15 cellular contexts compared by ENCODE assay signal in the genomic region with DNA sequence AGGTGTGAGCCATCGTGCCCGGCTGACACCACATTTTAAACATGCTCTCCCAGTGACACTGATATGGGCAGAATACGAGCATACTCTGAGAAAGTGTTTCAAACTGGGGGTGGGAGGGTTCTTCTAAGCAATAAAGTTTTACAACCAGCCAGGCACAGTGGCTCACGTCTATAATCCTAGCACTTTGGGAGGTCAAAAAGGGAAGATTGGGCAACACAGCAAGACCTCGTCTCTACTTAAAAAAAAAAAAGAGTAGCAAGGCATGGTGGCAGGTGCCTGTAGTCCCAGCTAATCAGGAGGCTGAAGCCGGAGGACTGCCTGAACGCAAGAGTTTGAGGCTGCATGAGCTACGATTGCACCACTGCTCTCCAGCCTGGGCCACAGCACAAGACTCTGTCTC. TPM values are rescaled to one million over a fixed set of nuclear protein-coding genes. Genes with fewer than 3 reads are reported as not detected.
DNase-seq lines count a peak whose midpoint lies in the region; ATAC-seq and TF ChIP-seq lines count a peak whose summit lies in the region.
"Had no signal": no experiment of that assay in that cellular context is flagged by ENCODE, and none has a peak within 500 bp of the region (broad histone marks: within the 10 kb centered on the region; RNA-seq: fewer than 3 reads in every experiment).

No MANE protein-coding gene starts in this region.

- H3K27ac ChIP-seq in CD4-positive, CD25-positive, alpha-beta regulatory T cell (ENCODE audit: insufficient read depth, low read length, poor library complexity, severe bottlenecking), result no peak overlapping the region
- H3K27ac ChIP-seq in esophagus muscularis mucosa (replicated peaks in 1 of 4), result peak overlapping the region in 1 of 4 donors; percentile 92
- H3K27ac ChIP-seq: adrenal gland had no signal

- TF ChIP-seq CTCF in Caco-2 (IDR thresholded peaks at IDR 0.05; ENCODE audit: insufficient read depth in 1 of 2, low read depth in 1 of 2, low read length in 1 of 2, severe bottlenecking in 1 of 2, unreplicated experiment in 1 of 2) (no peak), esophagus muscularis mucosa (IDR thresholded peaks at IDR 0.05) (no peak)

- no peaks in the 10 kb centered on the region for H3K9me3 ChIP-seq in CD4-positive, CD25-positive, alpha-beta regulatory T cell (ENCODE audit: control insufficient read depth in 2 of 2, low read length in 2 of 2)
- H3K9me3 ChIP-seq in Caco-2 (no peaks in the 10 kb centered on the region), esophagus muscularis mucosa (no peaks in the 10 kb centered on the region)
- H3K9me3 ChIP-seq: adrenal gland, stomach had no signal

- H3K27me3 ChIP-seq in CD4-positive, CD25-positive, alpha-beta regulatory T cell (ENCODE audit: control insufficient read depth, insufficient read depth, low read length), result no peaks in the 10 kb centered on the region
- H3K27me3 ChIP-seq in Caco-2 (replicated peaks; ENCODE audit: control insufficient read depth, insufficient read depth, low read length) (no peaks in the 10 kb centered on the region), esophagus muscularis mucosa (no peaks in the 10 kb centered on the region)
- H3K27me3 ChIP-seq: adrenal gland, stomach had no signal

- no TSS peak for BruUV-seq in Caco-2 (replicated peaks; lab: Mats Ljungman, UMichigan)

- no peaks in the 10 kb centered on the region for H3K27me3 Mint-ChIP-seq in CD4-positive, CD25-positive, alpha-beta regulatory T cell
- H3K27me3 Mint-ChIP-seq in Caco-2 (ENCODE audit: insufficient read depth, unreplicated experiment) (no peaks in the 10 kb centered on the region), naive B cell (no peaks in the 10 kb centered on the region)
- no peaks in the 10 kb centered on the region for H3K27me3 Mint-ChIP-seq in activated T-helper 17 cell treated with anti-CD3 and anti-CD28 coated beads, Interleukin-2, amount 50 U/mL, for 72 hours

- TF ChIP-seq POLR2A in esophagus muscularis mucosa (IDR thresholded peaks at IDR 0.05; ENCODE audit: low read depth), result no peak

- H3K4me1 Mint-ChIP-seq in CD4-positive, CD25-positive, alpha-beta regulatory T cell, result peaks cover 11 to 50% (median 18%) of the 10 kb centered on the region in 4 donors
- H3K4me1 Mint-ChIP-seq in Caco-2 (ENCODE audit: low read depth, unreplicated experiment) (peaks cover 7% of the 10 kb centered on the region), naive B cell (peaks cover 21 to 46% (median 31%) of the 10 kb centered on the region in 3 donors)
- H3K4me1 Mint-ChIP-seq in activated T-helper 17 cell treated with anti-CD3 and anti-CD28 coated beads, Interleukin-2, amount 50 U/mL, for 72 hours, result peaks cover 11% of the 10 kb centered on the region

- H3K4me1 ChIP-seq in CD4-positive, CD25-positive, alpha-beta regulatory T cell (ENCODE audit: control insufficient read depth, insufficient read depth, low read length, poor library complexity, severe bottlenecking), result peaks cover 29% of the 10 kb centered on the region
- peaks cover 21% of the 10 kb centered on the region for H3K4me1 ChIP-seq in Caco-2
- H3K4me1 ChIP-seq in esophagus muscularis mucosa, result peaks cover 26 to 41% (median 31%) of the 10 kb centered on the region in 4 donors

- DNase-seq in CD4-positive, CD25-positive, alpha-beta regulatory T cell, result no peak
- no peak for DNase-seq in Caco-2
- no peak for DNase-seq in naive B cell
- DNase-seq in iPS-NIHi11 (ENCODE audit: low spot score), result no peak
- no peak for DNase-seq in NCI-H1930 (lab: John Stamatoyannopoulos, UW)
- no peak for DNase-seq in esophagus muscularis mucosa (ENCODE audit: extremely low spot score)
- DNase-seq: adrenal gland, KG1, NCI-H1694, NCI-H524, PC-3, stomach, SW 1271 had no signal

- POLR2A ChIA-PET in Caco-2 (lab: Charles Lee), result no interaction called here

- no peaks in the 10 kb centered on the region for H3K9me3 Mint-ChIP-seq in CD4-positive, CD25-positive, alpha-beta regulatory T cell
- H3K9me3 Mint-ChIP-seq in Caco-2 (ENCODE audit: unreplicated experiment) (no peaks in the 10 kb centered on the region), naive B cell (no peaks in the 10 kb centered on the region)
- H3K9me3 Mint-ChIP-seq in activated T-helper 17 cell treated with anti-CD3 and anti-CD28 coated beads, Interleukin-2, amount 50 U/mL, for 72 hours, result no peaks in the 10 kb centered on the region

- peaks cover 6% of the 10 kb centered on the region for H3K36me3 Mint-ChIP-seq in CD4-positive, CD25-positive, alpha-beta regulatory T cell
- H3K36me3 Mint-ChIP-seq in Caco-2 (ENCODE audit: insufficient read depth, unreplicated experiment) (peaks cover 69% of the 10 kb centered on the region), naive B cell (peaks cover 0 to 6% of the 10 kb centered on the region in 2 donors)
- H3K36me3 Mint-ChIP-seq in activated T-helper 17 cell treated with anti-CD3 and anti-CD28 coated beads, Interleukin-2, amount 50 U/mL, for 72 hours (ENCODE audit: low read depth), result peaks cover 63% of the 10 kb centered on the region

- H3K36me3 ChIP-seq in CD4-positive, CD25-positive, alpha-beta regulatory T cell (ENCODE audit: control insufficient read depth, insufficient read depth, low read length), result peaks cover 14% of the 10 kb centered on the region
- H3K36me3 ChIP-seq in Caco-2 (ENCODE audit: control insufficient read depth, insufficient read depth, low read length) (peaks cover 6% of the 10 kb centered on the region), esophagus muscularis mucosa (peaks cover 16 to 53% (median 46%) of the 10 kb centered on the region in 4 donors)

- intact Hi-C loops in Caco-2 (cut with micrococcal nuclease; ENCODE audit: unreplicated experiment), result no loop called here
- intact Hi-C loops in esophagus muscularis mucosa (cut with DNase I), result no loop called here

- TF ChIP-seq EP300 in esophagus muscularis mucosa (IDR thresholded peaks at IDR 0.05), result no peak

- CTCF ChIA-PET in Caco-2 (lab: Charles Lee), result no interaction called here

- peak overlapping the region; percentile 17 to 63 (median 59) for H3K27ac Mint-ChIP-seq in CD4-positive, CD25-positive, alpha-beta regulatory T cell
- H3K27ac Mint-ChIP-seq in Caco-2 (ENCODE audit: unreplicated experiment) (no peak overlapping the region), naive B cell (peak overlapping the region in 2 of 6 donors; percentile 49 to 93)
- H3K27ac Mint-ChIP-seq in activated T-helper 17 cell treated with anti-CD3 and anti-CD28 coated beads, Interleukin-2, amount 50 U/mL, for 72 hours, result no peak overlapping the region

- peak overlapping the region in 3 of 4 donors; percentile 41 to 95 (median 61) for H3K4me3 Mint-ChIP-seq in CD4-positive, CD25-positive, alpha-beta regulatory T cell
- H3K4me3 Mint-ChIP-seq in Caco-2 (ENCODE audit: unreplicated experiment), result peak overlapping the region; percentile 1
- peak overlapping the region; percentile 100 for H3K4me3 Mint-ChIP-seq in activated T-helper 17 cell treated with anti-CD3 and anti-CD28 coated beads, Interleukin-2, amount 50 U/mL, for 72 hours
- H3K4me3 Mint-ChIP-seq in naive B cell, result peak overlapping the region in 6 of 8 donors; percentile 26 to 93 (median 62)

- no peak for ATAC-seq in CD4-positive, CD25-positive, alpha-beta regulatory T cell (ENCODE audit: low read depth in 2 of 2)
- ATAC-seq in activated T-helper 17 cell treated with anti-CD3 and anti-CD28 coated beads, Interleukin-2, amount 50 U/mL, for 72 hours (replicated peaks), result no peak
- no peak for ATAC-seq in naive B cell (ENCODE audit: low read depth in 2 of 2)
- ATAC-seq: PC-3, sciatic nerve had no signal

- H3K4me3 ChIP-seq in CD4-positive, CD25-positive, alpha-beta regulatory T cell (ENCODE audit: low read depth, low read length), result no peak overlapping the region
- H3K4me3 ChIP-seq in Caco-2 (ENCODE audit: low read depth, low read length) (no peak overlapping the region), esophagus muscularis mucosa (no peak overlapping the region)

- 79% methylated on average over 8 of the region's 8 CpGs for WGBS in esophagus muscularis mucosa

RNA-seq across cellular contexts. Expression of gene GANAB, which starts 2.2 kb away (rescaled TPM):
- total RNA-seq in CD4-positive, CD25-positive, alpha-beta regulatory T cell, result 169 TPM
- 100 to 1,000 TPM; 128 to 138 (median 135) TPM for polyA plus RNA-seq in CD4-positive, CD25-positive, alpha-beta regulatory T cell
- total RNA-seq in Caco-2 (2022) (414 and 442 TPM in 2 replicates), esophagus muscularis mucosa (100 to 1,000 TPM in 2 of 4 donors, 10 to 100 TPM in 2; 77.7 to 129 (median 111) TPM)
- total RNA-seq in activated T-helper 17 cell treated with anti-CD3 and anti-CD28 coated beads, Interleukin-2, amount 50 U/mL, for 72 hours, result 100 to 1,000 TPM; 226 to 266 TPM
- polyA plus RNA-seq in naive B cell (ENCODE audit: low read depth in 6 of 6), result 100 to 1,000 TPM; 140 to 158 (median 149) TPM

RNA-seq across cellular contexts. Expression of gene INTS5, which starts 8.9 kb away (rescaled TPM):
- total RNA-seq in CD4-positive, CD25-positive, alpha-beta regulatory T cell, result 11.7 TPM
- 10 to 100 TPM; 33.2 to 49.9 (median 39.2) TPM for polyA plus RNA-seq in CD4-positive, CD25-positive, alpha-beta regulatory T cell
- 22.2 TPM in 2 replicates for total RNA-seq in Caco-2 (2022)
- total RNA-seq in activated T-helper 17 cell treated with anti-CD3 and anti-CD28 coated beads, Interleukin-2, amount 50 U/mL, for 72 hours, result 10 to 100 TPM; 26.5 to 27.8 TPM
- 10 to 100 TPM; 18.3 to 40.1 (median 28.7) TPM for polyA plus RNA-seq in naive B cell (ENCODE audit: low read depth in 6 of 6)
- total RNA-seq in esophagus muscularis mucosa, result 10 to 100 TPM in 3 of 4 donors, 1 to 10 TPM in 1; 9.6 to 22.7 (median 21.7) TPM

RNA-seq across cellular contexts. Expression of gene C11orf98, which starts 20.8 kb away (rescaled TPM):
- total RNA-seq in CD4-positive, CD25-positive, alpha-beta regulatory T cell, result 30.5 TPM
- 100 to 1,000 TPM; 118 to 149 (median 137) TPM for polyA plus RNA-seq in CD4-positive, CD25-positive, alpha-beta regulatory T cell
- total RNA-seq in Caco-2 (2022) (115 and 123 TPM in 2 replicates), esophagus muscularis mucosa (10 to 100 TPM; 23.7 to 38.0 (median 33.0) TPM)
- 10 to 100 TPM; 65.0 to 89.6 TPM for total RNA-seq in activated T-helper 17 cell treated with anti-CD3 and anti-CD28 coated beads, Interleukin-2, amount 50 U/mL, for 72 hours
- 10 to 100 TPM; 37.9 to 89.1 (median 77.2) TPM for polyA plus RNA-seq in naive B cell (ENCODE audit: low read depth in 6 of 6)

RNA-seq across cellular contexts. Expression of gene CSKMT, which starts 20.9 kb away (rescaled TPM):
- total RNA-seq in CD4-positive, CD25-positive, alpha-beta regulatory T cell, result 12.3 TPM
- 1 to 10 TPM; 1.9 to 3.8 (median 2.7) TPM for polyA plus RNA-seq in CD4-positive, CD25-positive, alpha-beta regulatory T cell
- total RNA-seq in Caco-2 (2022) (38.2 and 40.1 TPM in 2 replicates), esophagus muscularis mucosa (1 to 10 TPM; 2.9 to 4.9 (median 3.1) TPM)
- total RNA-seq in activated T-helper 17 cell treated with anti-CD3 and anti-CD28 coated beads, Interleukin-2, amount 50 U/mL, for 72 hours, result 10 to 100 TPM; 23.6 TPM
- 1 to 10 TPM; 2.1 to 8.4 (median 4.8) TPM for polyA plus RNA-seq in naive B cell (ENCODE audit: low read depth in 6 of 6)

RNA-seq across cellular contexts. Expression of gene B3GAT3, which starts 22.4 kb away (rescaled TPM):
- 57.5 TPM for total RNA-seq in CD4-positive, CD25-positive, alpha-beta regulatory T cell
- polyA plus RNA-seq in CD4-positive, CD25-positive, alpha-beta regulatory T cell, result 10 to 100 TPM; 34.3 to 43.1 (median 35.7) TPM
- 37.2 and 37.6 TPM in 2 replicates for total RNA-seq in Caco-2 (2022)
- total RNA-seq in activated T-helper 17 cell treated with anti-CD3 and anti-CD28 coated beads, Interleukin-2, amount 50 U/mL, for 72 hours, result 10 to 100 TPM; 60.5 to 71.9 TPM
- polyA plus RNA-seq in naive B cell (ENCODE audit: low read depth in 6 of 6), result 10 to 100 TPM; 26.1 to 43.9 (median 30.8) TPM
- total RNA-seq in esophagus muscularis mucosa, result 10 to 100 TPM; 20.3 to 33.3 (median 22.1) TPM

Comparison
In these comparisons a context has a peak if more than half of its experiments do, and no peak if none do; other contexts are left out.
1. H3K27ac Mint-ChIP-seq: peak in CD4-positive, CD25-positive, alpha-beta regulatory T cell (3 of 3); none in Caco-2 (single experiment) and activated T-helper 17 cell treated with anti-CD3 and anti-CD28 coated beads, Interleukin-2, amount 50 U/mL, for 72 hours (single experiment).
2. H3K4me3 Mint-ChIP-seq: peak in every context shown above with its lines; median percentile 100 in activated T-helper 17 cell treated with anti-CD3 and anti-CD28 coated beads, Interleukin-2, amount 50 U/mL, for 72 hours; 62 in naive B cell; 61 in CD4-positive, CD25-positive, alpha-beta regulatory T cell; 1 in Caco-2.